11 cellular contexts compared by ENCODE assay signal in genomic region chr12:7061138-7061537, GRCh38. TPM values are rescaled to one million over a fixed set of nuclear protein-coding genes. Genes with fewer than 3 reads are reported as not detected.
A peak's percentile ranks its signal among the peaks of the same experiment; 100 is the strongest.
DNase-seq lines count a peak whose midpoint lies in the region; ATAC-seq, FAIRE-seq and TF ChIP-seq lines count a peak whose summit lies in the region.
"Had no signal": no experiment of that assay in that cellular context is flagged by ENCODE, and none has a peak within 500 bp of the region (broad histone marks: within the 10 kb centered on the region; RNA-seq: fewer than 3 reads in every experiment).

No MANE protein-coding gene starts in this region.

- H4K5ac ChIP-seq in H1 (ENCODE audit: insufficient read length, low read depth, low read length) (no peak overlapping the region), mesendoderm (ENCODE audit: low read length) (no peak overlapping the region)

- H2BK5ac ChIP-seq in H1 (ENCODE audit: low read depth, low read length) (no peak overlapping the region), mesendoderm (ENCODE audit: low read length) (no peak overlapping the region)

- H3K4me2 ChIP-seq in H1 (ENCODE audit: insufficient read depth in 1 of 2, low read depth in 2 of 2, low read length in 2 of 2) (peak overlapping the region; percentile 5 to 25; a peak in 1 of 4 replicates), mesendoderm (ENCODE audit: low read length) (no peak overlapping the region), Karpas-422 (ENCODE audit: low read depth, low read length, poor library complexity, severe bottlenecking) (no peak overlapping the region)

- H3K9ac ChIP-seq in H1 (replicated peaks in 1 of 4; ENCODE audit: extremely low read depth in 1 of 4, low read depth in 3 of 4, low read length in 3 of 4) (no peak overlapping the region), mesendoderm (ENCODE audit: low read length) (no peak overlapping the region), Karpas-422 (ENCODE audit: low read length) (no peak overlapping the region)

- no peaks in the 10 kb centered on the region for H3K36me3 Mint-ChIP-seq in HFFc6 (ENCODE audit: low read depth)
- H3K36me3 Mint-ChIP-seq in progenitor cell of endocrine pancreas (ENCODE audit: insufficient read depth), result no peaks in the 10 kb centered on the region

- H3K4me1 ChIP-seq in H1 (replicated peaks in 1 of 4; ENCODE audit: control insufficient read depth in 3 of 4, insufficient read depth in 4 of 4, low read length in 3 of 4) (peaks cover 0 to 5% (median 2%) of the 10 kb centered on the region in 4 experiments; a peak in 3 of 7 replicates), mesendoderm (ENCODE audit: control insufficient read depth, low read depth, low read length) (peaks cover 2% of the 10 kb centered on the region), testis (peaks cover 11% of the 10 kb centered on the region), Karpas-422 (ENCODE audit: low read length) (peaks cover 6% of the 10 kb centered on the region)

- H2BK120ac ChIP-seq in H1 (replicated peaks; ENCODE audit: low read depth, low read length) (no peak overlapping the region), mesendoderm (ENCODE audit: low read depth, low read length) (no peak overlapping the region)

- H3K23me2 ChIP-seq in H1 (ENCODE audit: low read depth, low read length), result no peaks in the 10 kb centered on the region

- H3K4me1 Mint-ChIP-seq in HFFc6 (ENCODE audit: low read depth), result peaks cover 19% of the 10 kb centered on the region
- peaks cover 18% of the 10 kb centered on the region for H3K4me1 Mint-ChIP-seq in progenitor cell of endocrine pancreas (ENCODE audit: low read depth)

- no peak overlapping the region; the same call in 1 of the 2 replicates for H2BK12ac ChIP-seq in H1 (ENCODE audit: low read depth, low read length)

- FAIRE-seq in H1 (lab: Jason Lieb, UNC), result no peak
- no peak for FAIRE-seq in GM19239 (lab: Jason Lieb, UNC)

- H3K27me3 ChIP-seq in H1 (replicated peaks in 1 of 4; ENCODE audit: control insufficient read depth in 3 of 4, extremely low read depth in 1 of 4, insufficient read depth in 3 of 4, low read length in 3 of 4), result no peaks in the 10 kb centered on the region
- H3K27me3 ChIP-seq in mesendoderm (ENCODE audit: insufficient read depth, low read length, poor library complexity), result no peaks in the 10 kb centered on the region
- H3K27me3 ChIP-seq in testis, result no peaks in the 10 kb centered on the region
- H3K27me3 ChIP-seq in Karpas-422 (ENCODE audit: low read length), result no peaks in the 10 kb centered on the region

- no peak for TF ChIP-seq POLR2A in H1 (IDR thresholded peaks at IDR 0.05; ENCODE audit: control extremely low read depth in 1 of 2, low read depth in 2 of 2, low read length in 2 of 2)
- TF ChIP-seq POLR2A in testis (IDR thresholded peaks at IDR 0.05), result no peak

- H4K8ac ChIP-seq in H1 (ENCODE audit: extremely low read depth, insufficient read depth, low read length) (no peak overlapping the region), mesendoderm (ENCODE audit: low read depth, low read length) (no peak overlapping the region)

- H3K9me3 Mint-ChIP-seq in HFFc6 (no peaks in the 10 kb centered on the region), progenitor cell of endocrine pancreas (ENCODE audit: low read depth) (no peaks in the 10 kb centered on the region)

- no peaks in the 10 kb centered on the region for H3K9me2 ChIP-seq in Karpas-422 (replicated peaks; ENCODE audit: insufficient read depth, low read length)

- H3K27ac ChIP-seq in H1 (ENCODE audit: low read depth, low read length) (no peak overlapping the region), mesendoderm (ENCODE audit: low read depth, low read length) (no peak overlapping the region), testis (peak overlapping the region; percentile 64 to 84), Karpas-422 (ENCODE audit: low read length) (no peak overlapping the region)
- H3K27ac ChIP-seq: epithelial cell of prostate had no signal

- H3K14ac ChIP-seq in H1 (ENCODE audit: insufficient read length), result no peak overlapping the region

- no peaks in the 10 kb centered on the region for H3K36me3 ChIP-seq in H1 (ENCODE audit: control insufficient read depth in 2 of 4, insufficient read depth in 4 of 4, low read length in 3 of 4)
- H3K36me3 ChIP-seq in mesendoderm (ENCODE audit: control insufficient read depth, insufficient read depth, low read length), result no peaks in the 10 kb centered on the region
- H3K36me3 ChIP-seq in testis (ENCODE audit: low read depth, missing control alignments), result no peaks in the 10 kb centered on the region
- H3K36me3 ChIP-seq in Karpas-422 (ENCODE audit: insufficient read depth, low read length), result no peaks in the 10 kb centered on the region

- no peak for TF ChIP-seq EP300 in H1 (IDR thresholded peaks at IDR 0.05; ENCODE audit: borderline replicate concordance in 1 of 2, low read depth in 2 of 2, low read length in 2 of 2)

- intact Hi-C loops in testis (cut with DNase I; ENCODE audit: low total_unique reads), result loop anchor here (5.0 kb wide), 1 partner anchor 46 kb away; the partner anchor contains the start of gene C1RL

- H2AFZ ChIP-seq in H1 (ENCODE audit: low read length) (peak overlapping the region; percentile 92; the same call in 1 of the 2 replicates), Karpas-422 (ENCODE audit: low read length) (no peak overlapping the region)

- H3K4me3 ChIP-seq in H1 (ENCODE audit: extremely low read depth in 1 of 4, insufficient read depth in 2 of 4, low read depth in 3 of 4, low read length in 4 of 4) (no peak overlapping the region), mesendoderm (ENCODE audit: low read length) (no peak overlapping the region), testis (peak overlapping the region; percentile 24 to 58), Karpas-422 (ENCODE audit: low read length) (no peak overlapping the region)

- no peaks in the 10 kb centered on the region for H3K79me2 ChIP-seq in H1 (ENCODE audit: control insufficient read depth in 1 of 2, insufficient read depth in 2 of 2, low read length in 2 of 2)
- H3K79me2 ChIP-seq in mesendoderm (ENCODE audit: control insufficient read depth, insufficient read depth, low read length), result no peaks in the 10 kb centered on the region
- H3K79me2 ChIP-seq in Karpas-422 (ENCODE audit: low read length), result no peaks in the 10 kb centered on the region

- 85% methylated on average over 13 of the region's 13 CpGs; no CpG with 5 or more reads in 1 of the 2 experiments for WGBS in H1 (ENCODE audit: extremely low coverage in 1 of 2, insufficient coverage in 1 of 2, insufficient read length in 1 of 2, insufficient replicate concordance in 2 of 2, low coverage in 1 of 2, low lambda C conversion rate in 2 of 2, missing lambda C conversion rate in 1 of 2), 2 experiments
- no CpG with 5 or more reads among the region's 13 CpGs for WGBS in mesendoderm (ENCODE audit: extremely low coverage, insufficient coverage, low lambda C conversion rate)
- WGBS in testis, 2 donors, result 54 to 62% methylated on average over 13 of the region's 13 CpGs

- ATAC-seq in HG03432 (IDR thresholded peaks at IDR 0.05; ENCODE audit: unreplicated experiment), result no peak

- TF ChIP-seq CTCF in HFFc6 (IDR thresholded peaks at IDR 0.05) (no peak), H1 (IDR thresholded peaks at IDR 0.05; ENCODE audit: control extremely low read depth in 1 of 3, insufficient read depth in 1 of 3, low read depth in 1 of 3, low read length in 3 of 3) (no peak), testis (IDR thresholded peaks at IDR 0.05) (peak in 1 of 3 experiments; percentile 16), progenitor cell of endocrine pancreas (IDR thresholded peaks at IDR 0.05; ENCODE audit: unreplicated experiment) (no peak)

- H3K4me3 Mint-ChIP-seq in HFFc6, result peak overlapping the region; percentile 89
- no peak overlapping the region for H3K4me3 Mint-ChIP-seq in progenitor cell of endocrine pancreas (ENCODE audit: low read depth)

- H2BK20ac ChIP-seq in H1 (ENCODE audit: low read length), result no peak overlapping the region

- POLR2A ChIA-PET in H1 (lab: Charles Lee; ENCODE audit: partially characterized antibody), result interaction anchor here (0.6 to 2.5 kb wide), 7 partner anchors 9 to 117 kb away, joined by 3 to 39 read pairs (median 5); partner anchors contain the start of genes C12orf57, C1RL and RNU7-1

- no peak for TF ChIP-seq RAD21 in H1 (IDR thresholded peaks at IDR 0.05 in 1 of 2, conservative IDR thresholded peaks at IDR 0.05 in 1 of 2; ENCODE audit: low read depth in 2 of 2, low read length in 2 of 2)

- H3K23ac ChIP-seq in H1 (ENCODE audit: insufficient read length) (no peak overlapping the region), mesendoderm (ENCODE audit: low read length) (no peak overlapping the region)

- H3K79me1 ChIP-seq in H1 (ENCODE audit: low read depth, low read length), result no peaks in the 10 kb centered on the region
- H3K79me1 ChIP-seq in mesendoderm (ENCODE audit: low read length), result no peaks in the 10 kb centered on the region

- CTCF ChIA-PET in H1 (lab: Charles Lee; ENCODE audit: partially characterized antibody), result interaction anchor here (0.7 to 6.7 kb wide), 18 partner anchors 11 to 95 kb away, joined by 3 to 58 read pairs (median 6); partner anchors contain the start of gene C1RL

- no peak for DNase-seq in HFFc6
- DNase-seq in H1 (ENCODE audit: low read depth in 1 of 2, low spot score in 2 of 2), result no peak
- DNase-seq in mesendoderm, result peak; percentile 14
- DNase-seq in testis, result no peak
- DNase-seq in Karpas-422, result no peak
- DNase-seq in GM19239 (ENCODE audit: insufficient read length, low spot score), result no peak
- DNase-seq in progenitor cell of endocrine pancreas (ENCODE audit: low spot score, unreplicated experiment), result no peak
- DNase-seq: NCI-H187 treated with DMSO at 0.1 percent for 48 hours, T-helper 9 cell had no signal

- H3K27me3 Mint-ChIP-seq in HFFc6 (ENCODE audit: insufficient read depth) (peaks cover 13% of the 10 kb centered on the region), progenitor cell of endocrine pancreas (peaks cover 10% of the 10 kb centered on the region)

- no peak overlapping the region for H2AK5ac ChIP-seq in H1 (ENCODE audit: low read depth, low read length)
- H2AK5ac ChIP-seq in mesendoderm (ENCODE audit: low read length), result no peak overlapping the region

- no peaks in the 10 kb centered on the region for H4K20me1 ChIP-seq in H1 (replicated peaks in 1 of 2; ENCODE audit: control insufficient read depth in 1 of 2, insufficient read depth in 2 of 2, low read length in 2 of 2)
- H4K20me1 ChIP-seq in Karpas-422 (ENCODE audit: insufficient read depth, low read depth, low read length), result no peaks in the 10 kb centered on the region

- H3K9me3 ChIP-seq in H1 (ENCODE audit: insufficient read depth in 2 of 2, low read depth in 1 of 2, low read length in 1 of 2) (no peaks in the 10 kb centered on the region), testis (no peaks in the 10 kb centered on the region), Karpas-422 (ENCODE audit: low read length) (no peaks in the 10 kb centered on the region)

- H2BK15ac ChIP-seq in H1 (ENCODE audit: low read length), result no peak overlapping the region
- no peak overlapping the region for H2BK15ac ChIP-seq in mesendoderm (replicated peaks; ENCODE audit: low read depth)

- H3K4ac ChIP-seq in H1 (replicated peaks; ENCODE audit: insufficient read length, low read depth, low read length) (no peak overlapping the region), mesendoderm (ENCODE audit: low read depth, low read length) (no peak overlapping the region)

- H4K91ac ChIP-seq in H1 (replicated peaks; ENCODE audit: insufficient read length, low read length), result no peak overlapping the region

- H3K56ac ChIP-seq in H1 (replicated peaks; ENCODE audit: insufficient read length, low read depth, low read length), result no peak overlapping the region
- H3K56ac ChIP-seq in mesendoderm (ENCODE audit: low read length), result peak overlapping the region; percentile 19

- peak overlapping the region; percentile 95 for H3K27ac Mint-ChIP-seq in HFFc6
- H3K27ac Mint-ChIP-seq in progenitor cell of endocrine pancreas, result no peak overlapping the region

- no peak overlapping the region for H3K18ac ChIP-seq in H1 (ENCODE audit: extremely low read depth, low read length)
- H3K18ac ChIP-seq in mesendoderm (ENCODE audit: low read length), result no peak overlapping the region

RNA-seq across cellular contexts. Expression of gene C1S, which starts 0.6 kb away (rescaled TPM):
- 10 to 100 TPM; 21.9 to 30.8 (median 30.2) TPM for total RNA-seq in HFFc6 (2021; fragmentation: NEBNext Ultra II Directional; extraction: Animal tissue kit (Norgen Biotek cat#: 25700))
- 5.0 and 7.3 TPM in 2 replicates for total RNA-seq in H1 (2021; fragmentation: NEBNext Ultra II Directional; extraction: Animal tissue kit (Norgen Biotek cat#: 25700))
- polyA plus RNA-seq in H1 (2011; rRNA removed) (3.5 and 4.4 TPM in 2 replicates), testis (ENCODE audit: insufficient read depth, low read depth, low replicate concordance) (271 TPM)
- polyA plus RNA-seq in H1 (2011; cell fraction: cytosol; rRNA removed), result 5.3 TPM
- 8.3 TPM for polyA plus RNA-seq in H1 (2011; cell fraction: nucleus; rRNA removed)
- 6.8 to 8.0 TPM (median 7.2 TPM) in 4 replicates for polyA plus RNA-seq in H1 (2012, experiment 1 of 2)
- polyA plus RNA-seq in H1 (2012, experiment 2 of 2), result 1.6 TPM
- 7.8 TPM for polyA plus RNA-seq in H1 (2013, experiment 1 of 2)
- 8.1 TPM for polyA plus RNA-seq in H1 (2013, experiment 2 of 2)
- 5.7 and 6.4 TPM in 2 replicates for polyA minus RNA-seq in H1 (2011; rRNA and poly(A)+ RNA removed)
- polyA minus RNA-seq in H1 (2011; cell fraction: cytosol; rRNA and poly(A)+ RNA removed), result 1.1 TPM
- 7.2 TPM for polyA minus RNA-seq in H1 (2011; cell fraction: nucleus; rRNA and poly(A)+ RNA removed)
- polyA plus RNA-seq in mesendoderm (2013, experiment 1 of 2), result 4.0 TPM
- polyA plus RNA-seq in mesendoderm (2013, experiment 2 of 2), result 3.6 TPM
- total RNA-seq in testis (100 to 1,000 TPM in 1 of 2 donors, 10 to 100 TPM in 1; 86.1 to 190 TPM), progenitor cell of endocrine pancreas (4.1 and 4.8 TPM in 2 replicates)
- 4.7 TPM in 1 of 2 replicates, not detected in the other for total RNA-seq in Karpas-422 (2014; rRNA removed; shearing (Covaris generic); ENCODE audit: low replicate concordance)

RNA-seq across cellular contexts. Expression of gene C1R, which starts 31.1 kb away (rescaled TPM):
- 10 to 100 TPM in 5 of 6 experiments, 1 to 10 TPM in 1; 9.3 to 43.4 (median 36.0) TPM for total RNA-seq in HFFc6 (2021; fragmentation: NEBNext Ultra II Directional; extraction: Animal tissue kit (Norgen Biotek cat#: 25700))
- 6.9 and 7.7 TPM in 2 replicates for total RNA-seq in H1 (2021; fragmentation: NEBNext Ultra II Directional; extraction: Animal tissue kit (Norgen Biotek cat#: 25700))
- 16.3 and 19.3 TPM in 2 replicates for polyA plus RNA-seq in H1 (2011; rRNA removed)
- polyA plus RNA-seq in H1 (2011; cell fraction: cytosol; rRNA removed), result 18.6 TPM
- polyA plus RNA-seq in H1 (2011; cell fraction: nucleus; rRNA removed), result 26.5 TPM
- polyA plus RNA-seq in H1 (2012, experiment 1 of 2), result 7.2 to 11.4 TPM (median 9.5 TPM) in 4 replicates
- polyA plus RNA-seq in H1 (2012, experiment 2 of 2), result 7.6 TPM
- 9.3 TPM for polyA plus RNA-seq in H1 (2013, experiment 1 of 2)
- polyA plus RNA-seq in H1 (2013, experiment 2 of 2), result 7.6 TPM
- polyA minus RNA-seq in H1 (2011; rRNA and poly(A)+ RNA removed), result 12.8 and 12.9 TPM in 2 replicates
- polyA minus RNA-seq in H1 (2011; cell fraction: cytosol; rRNA and poly(A)+ RNA removed), result 3.0 TPM
- polyA minus RNA-seq in H1 (2011; cell fraction: nucleus; rRNA and poly(A)+ RNA removed), result 5.2 TPM
- 1.2 TPM for polyA plus RNA-seq in mesendoderm (2013, experiment 1 of 2)
- polyA plus RNA-seq in mesendoderm (2013, experiment 2 of 2), result 1.1 TPM
- total RNA-seq in testis, result 100 to 1,000 TPM in 1 of 2 donors, 10 to 100 TPM in 1; 51.4 to 174 TPM
- 330 TPM for polyA plus RNA-seq in testis (ENCODE audit: insufficient read depth, low read depth, low replicate concordance)
- total RNA-seq in Karpas-422 (2014; rRNA removed; shearing (Covaris generic); ENCODE audit: low replicate concordance), result 1.5 and 2.8 TPM in 2 replicates
- total RNA-seq in progenitor cell of endocrine pancreas, result 10.2 and 10.3 TPM in 2 replicates

RNA-seq across cellular contexts. Expression of gene LPCAT3, which starts 42.9 kb away (rescaled TPM):
- total RNA-seq in HFFc6 (2021; fragmentation: NEBNext Ultra II Directional; extraction: Animal tissue kit (Norgen Biotek cat#: 25700)), result 10 to 100 TPM; 17.4 to 28.4 (median 21.6) TPM
- 55.2 and 55.8 TPM in 2 replicates for total RNA-seq in H1 (2021; fragmentation: NEBNext Ultra II Directional; extraction: Animal tissue kit (Norgen Biotek cat#: 25700))
- 69.5 and 70.4 TPM in 2 replicates for polyA plus RNA-seq in H1 (2011; rRNA removed)
- polyA plus RNA-seq in H1 (2011; cell fraction: cytosol; rRNA removed), result 57.4 TPM
- 43.4 TPM for polyA plus RNA-seq in H1 (2011; cell fraction: nucleus; rRNA removed)
- polyA plus RNA-seq in H1 (2012, experiment 1 of 2), result 44.4 to 58.3 TPM (median 52.3 TPM) in 4 replicates
- polyA plus RNA-seq in H1 (2012, experiment 2 of 2), result 64.6 TPM
- polyA plus RNA-seq in H1 (2013, experiment 1 of 2), result 62.9 TPM
- 71.6 TPM for polyA plus RNA-seq in H1 (2013, experiment 2 of 2)
- 71.5 and 74.5 TPM in 2 replicates for polyA minus RNA-seq in H1 (2011; rRNA and poly(A)+ RNA removed)
- polyA minus RNA-seq in H1 (2011; cell fraction: cytosol; rRNA and poly(A)+ RNA removed), result 30.5 TPM
- polyA minus RNA-seq in H1 (2011; cell fraction: nucleus; rRNA and poly(A)+ RNA removed), result 53.1 TPM
- polyA plus RNA-seq in mesendoderm (2013, experiment 1 of 2), result 42.9 TPM
- 41.1 TPM for polyA plus RNA-seq in mesendoderm (2013, experiment 2 of 2)
- 10 to 100 TPM; 26.0 to 30.2 TPM for total RNA-seq in testis
- 33.2 TPM for polyA plus RNA-seq in testis (ENCODE audit: insufficient read depth, low read depth, low replicate concordance)
- 21.6 and 42.7 TPM in 2 replicates for total RNA-seq in Karpas-422 (2014; rRNA removed; shearing (Covaris generic); ENCODE audit: low replicate concordance)
- 77.9 and 81.8 TPM in 2 replicates for total RNA-seq in progenitor cell of endocrine pancreas

RNA-seq across cellular contexts. Expression of gene C1RL, which starts 47.9 kb away (rescaled TPM):
- 10 to 100 TPM in 5 of 6 experiments, 1 to 10 TPM in 1; 8.5 to 20.0 (median 15.8) TPM for total RNA-seq in HFFc6 (2021; fragmentation: NEBNext Ultra II Directional; extraction: Animal tissue kit (Norgen Biotek cat#: 25700))
- total RNA-seq in H1 (2021; fragmentation: NEBNext Ultra II Directional; extraction: Animal tissue kit (Norgen Biotek cat#: 25700)), result 11.4 and 14.7 TPM in 2 replicates
- polyA plus RNA-seq in H1 (2011; rRNA removed) (15.5 and 16.7 TPM in 2 replicates), testis (ENCODE audit: insufficient read depth, low read depth, low replicate concordance) (19.8 TPM)
- polyA plus RNA-seq in H1 (2011; cell fraction: cytosol; rRNA removed), result 14.0 TPM
- 18.4 TPM for polyA plus RNA-seq in H1 (2011; cell fraction: nucleus; rRNA removed)
- polyA plus RNA-seq in H1 (2012, experiment 1 of 2), result 8.1 to 14.1 TPM (median 12.9 TPM) in 4 replicates
- polyA plus RNA-seq in H1 (2012, experiment 2 of 2), result 8.0 TPM
- 11.8 TPM for polyA plus RNA-seq in H1 (2013, experiment 1 of 2)
- polyA plus RNA-seq in H1 (2013, experiment 2 of 2), result 16.2 TPM
- 17.1 and 17.6 TPM in 2 replicates for polyA minus RNA-seq in H1 (2011; rRNA and poly(A)+ RNA removed)
- polyA minus RNA-seq in H1 (2011; cell fraction: cytosol; rRNA and poly(A)+ RNA removed), result 13.9 TPM
- 15.1 TPM for polyA minus RNA-seq in H1 (2011; cell fraction: nucleus; rRNA and poly(A)+ RNA removed)
- polyA plus RNA-seq in mesendoderm (2013, experiment 1 of 2), result 4.2 TPM
- 4.1 TPM for polyA plus RNA-seq in mesendoderm (2013, experiment 2 of 2)
- total RNA-seq in testis (10 to 100 TPM; 23.9 to 31.8 TPM), progenitor cell of endocrine pancreas (95.9 and 105 TPM in 2 replicates)
- total RNA-seq in Karpas-422 (2014; rRNA removed; shearing (Covaris generic); ENCODE audit: low replicate concordance), result 47.7 and 81.5 TPM in 2 replicates

Comparison
In these comparisons a context has a peak if more than half of its experiments do, and no peak if none do; other contexts are left out.
1. H3K27ac ChIP-seq: peak in testis (2 of 2); none in H1 (single experiment), mesendoderm (single experiment) and Karpas-422 (single experiment).
2. H3K4me2 ChIP-seq: peak in H1 (2 of 2); none in mesendoderm (single experiment) and Karpas-422 (single experiment).
3. H3K4me3 ChIP-seq: peak in testis (2 of 2); none in H1 (0 of 4), mesendoderm (single experiment) and Karpas-422 (single experiment).